In the genomic region with DNA sequence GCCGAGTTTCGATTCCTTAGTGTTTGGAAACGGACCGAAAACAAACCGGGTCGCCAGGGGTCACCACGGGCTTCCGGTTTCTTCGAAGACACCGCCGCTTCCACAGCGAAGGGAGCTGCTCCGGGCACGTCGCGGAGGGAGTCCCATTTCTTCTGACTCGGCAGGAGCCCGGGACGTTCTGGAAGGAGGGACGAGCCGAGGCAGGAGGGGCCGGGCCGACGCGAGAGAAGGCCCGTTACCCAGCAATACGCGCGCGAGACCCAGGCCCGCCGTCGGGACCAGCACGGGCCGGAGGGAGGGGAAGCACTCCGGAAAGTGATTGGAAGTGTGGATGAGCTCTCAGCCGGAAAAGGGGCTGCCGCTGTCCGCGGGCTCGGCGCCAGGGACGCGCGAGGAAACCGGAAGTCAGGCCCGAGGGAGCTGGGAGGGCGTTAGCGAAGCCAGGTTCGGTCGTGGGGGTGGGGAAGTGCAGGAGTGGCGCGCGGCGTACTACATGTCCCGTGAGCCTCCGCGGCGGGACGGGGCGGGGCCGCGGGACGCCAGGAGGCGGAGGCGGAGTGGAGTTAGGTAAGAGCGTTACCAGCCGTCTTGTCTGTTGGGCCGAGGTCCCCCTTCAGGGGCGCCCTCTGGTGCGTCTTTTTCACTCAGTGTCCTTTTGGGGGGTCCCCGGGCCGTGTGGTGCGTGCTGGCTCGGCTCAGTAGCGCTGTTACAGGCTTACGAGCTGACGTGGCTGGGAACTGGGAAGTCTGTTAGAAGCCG, we compare ENCODE assay signal across 8 cellular contexts. TPM values are rescaled to one million over a fixed set of nuclear protein-coding genes. Genes with fewer than 3 reads are reported as not detected.
DNase-seq lines count a peak whose midpoint lies in the region; ATAC-seq and TF ChIP-seq lines count a peak whose summit lies in the region.

A gene with protein sequence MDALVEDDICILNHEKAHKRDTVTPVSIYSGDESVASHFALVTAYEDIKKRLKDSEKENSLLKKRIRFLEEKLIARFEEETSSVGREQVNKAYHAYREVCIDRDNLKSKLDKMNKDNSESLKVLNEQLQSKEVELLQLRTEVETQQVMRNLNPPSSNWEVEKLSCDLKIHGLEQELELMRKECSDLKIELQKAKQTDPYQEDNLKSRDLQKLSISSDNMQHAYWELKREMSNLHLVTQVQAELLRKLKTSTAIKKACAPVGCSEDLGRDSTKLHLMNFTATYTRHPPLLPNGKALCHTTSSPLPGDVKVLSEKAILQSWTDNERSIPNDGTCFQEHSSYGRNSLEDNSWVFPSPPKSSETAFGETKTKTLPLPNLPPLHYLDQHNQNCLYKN (minus strand): TSS at position 188 of the 760 bp plus-strand sequence. CDS start 8,207 bp downstream, outside the sequence.
A gene with protein sequence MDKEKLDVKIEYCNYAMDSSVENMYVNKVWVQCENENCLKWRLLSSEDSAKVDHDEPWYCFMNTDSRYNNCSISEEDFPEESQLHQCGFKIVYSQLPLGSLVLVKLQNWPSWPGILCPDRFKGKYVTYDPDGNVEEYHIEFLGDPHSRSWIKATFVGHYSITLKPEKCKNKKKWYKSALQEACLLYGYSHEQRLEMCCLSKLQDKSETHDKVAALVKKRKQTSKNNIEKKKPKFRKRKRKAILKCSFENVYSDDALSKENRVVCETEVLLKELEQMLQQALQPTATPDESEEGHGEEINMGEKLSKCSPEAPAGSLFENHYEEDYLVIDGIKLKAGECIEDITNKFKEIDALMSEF (plus strand): TSS at position 85 of the 760 bp plus-strand sequence. CDS start 64,348 bp downstream, outside the sequence.

- ATAC-seq in CD4-positive, CD25-positive, alpha-beta regulatory T cell (ENCODE audit: low read depth in 2 of 2), result peak; percentile 91 to 94
- peak; percentile 92 for ATAC-seq in GM19395 (IDR thresholded peaks at IDR 0.05; ENCODE audit: unreplicated experiment)
- peak; percentile 78 for ATAC-seq in HG03565 (IDR thresholded peaks at IDR 0.05; ENCODE audit: unreplicated experiment)

- TF ChIP-seq POLR2A in lower leg skin (IDR thresholded peaks at IDR 0.05), result peak in 1 of 2 donors; percentile 84

- peak within 1 kb of the TSS; percentile 98 to 99 (median 98) for H3K4me3 Mint-ChIP-seq in CD4-positive, CD25-positive, alpha-beta regulatory T cell

- 0 to 1% methylated on average over 58 to 74 of the region's 79 CpGs for WGBS in lower leg skin, 2 donors

- peak in 45 of 56 donors; percentile 8 to 64 (median 36) for TF ChIP-seq CTCF in dorsolateral prefrontal cortex (IDR thresholded peaks at IDR 0.05 in 54 of 56, conservative IDR thresholded peaks at IDR 0.05 in 2 of 56; ENCODE audit: low read depth in 1 of 56, partially characterized antibody in 56 of 56)
- TF ChIP-seq CTCF in lower leg skin (IDR thresholded peaks at IDR 0.05), result no peak

- H3K27me3 ChIP-seq in CD4-positive, CD25-positive, alpha-beta regulatory T cell (ENCODE audit: control insufficient read depth, insufficient read depth, low read length), result no peaks in the 10 kb centered on the region
- H3K27me3 ChIP-seq in dorsolateral prefrontal cortex, result no peaks in the 10 kb centered on the region

- DNase-seq in CD4-positive, CD25-positive, alpha-beta regulatory T cell, result peak; percentile 87 to 97 (median 92)
- DNase-seq in NCI-H748 treated with DMSO at 0.1 percent for 48 hours (lab: John Stamatoyannopoulos, UW), result peak; percentile 85
- peak; percentile 93 to 95 for DNase-seq in activated CD4-positive, alpha-beta T cell treated with anti-CD3 and anti-CD28 coated beads, Interleukin-2, amount 50 U/mL, for 48 hours
- peak; percentile 78 to 93 (median 89) for DNase-seq in dorsolateral prefrontal cortex
- DNase-seq in lower leg skin (ENCODE audit: low spot score in 2 of 2), result peak; percentile 93 to 99
- DNase-seq in stimulated activated CD4-positive, alpha-beta T cell treated with anti-CD3 and anti-CD28 coated beads, Interleukin-4, amount 100 ng/mL, for 48 hours (ENCODE audit: low read depth in 2 of 2), result peak; percentile 88 to 91

- peak within 1 kb of the TSS; percentile 94 for H3K27ac ChIP-seq in CD4-positive, CD25-positive, alpha-beta regulatory T cell (ENCODE audit: insufficient read depth, low read length, poor library complexity, severe bottlenecking)
- peak within 1 kb of the TSS; percentile 86 to 100 (median 97) for H3K27ac ChIP-seq in dorsolateral prefrontal cortex

- peaks cover 4 to 9% of the 10 kb centered on the region in 2 experiments for H3K9me3 ChIP-seq in CD4-positive, CD25-positive, alpha-beta regulatory T cell (ENCODE audit: control insufficient read depth in 2 of 2, low read length in 2 of 2)

- H3K27me3 Mint-ChIP-seq in CD4-positive, CD25-positive, alpha-beta regulatory T cell, result no peaks in the 10 kb centered on the region

- peak within 1 kb of the TSS; percentile 93 for H3K4me3 ChIP-seq in CD4-positive, CD25-positive, alpha-beta regulatory T cell (ENCODE audit: low read depth, low read length)
- peak within 1 kb of the TSS; percentile 50 to 98 (median 86) for H3K4me3 ChIP-seq in dorsolateral prefrontal cortex
- peak within 1 kb of the TSS; percentile 82 for H3K4me3 ChIP-seq in lower leg skin (ENCODE audit: low read depth, poor library complexity, severe bottlenecking)

- intact Hi-C loops in dorsolateral prefrontal cortex (cut with DNase I), result loop anchor here (5.0 to 10.0 kb wide), 2 partner anchors 107 to 864 kb away; a partner anchor contains a TSS
- intact Hi-C loops in lower leg skin (cut with DNase I; ENCODE audit: low total_unique reads), result no loop called here

- H3K9me3 Mint-ChIP-seq in CD4-positive, CD25-positive, alpha-beta regulatory T cell, result peaks cover 0 to 8% (median 5%) of the 10 kb centered on the region in 7 donors

- H3K36me3 Mint-ChIP-seq in CD4-positive, CD25-positive, alpha-beta regulatory T cell, result peaks cover 11% of the 10 kb centered on the region

- peaks cover 12 to 59% (median 47%) of the 10 kb centered on the region in 4 donors for H3K4me1 Mint-ChIP-seq in CD4-positive, CD25-positive, alpha-beta regulatory T cell

- peaks cover 4% of the 10 kb centered on the region for H3K36me3 ChIP-seq in CD4-positive, CD25-positive, alpha-beta regulatory T cell (ENCODE audit: control insufficient read depth, insufficient read depth, low read length)

- peaks cover 33% of the 10 kb centered on the region for H3K4me1 ChIP-seq in CD4-positive, CD25-positive, alpha-beta regulatory T cell (ENCODE audit: control insufficient read depth, insufficient read depth, low read length, poor library complexity, severe bottlenecking)

- H3K27ac Mint-ChIP-seq in CD4-positive, CD25-positive, alpha-beta regulatory T cell, result peak within 1 kb of the TSS; percentile 76 to 99 (median 98)

RNA-seq across cellular contexts. Expression of the first gene that starts in this region (rescaled TPM):
- 27.0 TPM for total RNA-seq in CD4-positive, CD25-positive, alpha-beta regulatory T cell
- 10 to 100 TPM; 60.4 to 65.9 (median 62.2) TPM for polyA plus RNA-seq in CD4-positive, CD25-positive, alpha-beta regulatory T cell
- total RNA-seq in dorsolateral prefrontal cortex, result 10 to 100 TPM; 42.8 to 93.5 (median 68.1) TPM
- total RNA-seq in lower leg skin, result 10 to 100 TPM; 44.0 to 51.1 (median 46.6) TPM

RNA-seq across cellular contexts. Expression of the second gene that starts in this region (rescaled TPM):
- 0.37 TPM for total RNA-seq in CD4-positive, CD25-positive, alpha-beta regulatory T cell
- polyA plus RNA-seq in CD4-positive, CD25-positive, alpha-beta regulatory T cell, result 1 to 10 TPM in 1 of 4 donors, under 1 TPM in 3; 0.70 to 1.2 (median 0.97) TPM
- total RNA-seq in dorsolateral prefrontal cortex (1 to 10 TPM; 3.0 to 9.4 (median 5.4) TPM), lower leg skin (1 to 10 TPM in 2 of 4 donors, under 1 TPM in 1, not detected in 1; 0.29 to 2.9 (median 1.3) TPM)

Comparison
In these comparisons a context has a peak if more than half of its experiments do, and no peak if none do; other contexts are left out.
1. Peak in every context shown above with its lines: DNase-seq, ATAC-seq, H3K4me3 ChIP-seq and H3K27ac ChIP-seq.
2. CTCF ChIP-seq: peak in dorsolateral prefrontal cortex (45 of 56); none in lower leg skin (0 of 3).